ENCODE assay signal across 21 cellular contexts in genomic region chr1:74780600-74780999, GRCh38.
"Had no signal": no experiment of that assay in that cellular context is flagged by ENCODE, and none has a peak within 500 bp of the region (broad histone marks: within the 10 kb centered on the region; RNA-seq: fewer than 3 reads in every experiment).

No MANE protein-coding gene starts in this region.

- FAIRE-seq: bronchial epithelial cell, kidney, TTC549 had no signal

- H3K4me1 ChIP-seq: colonic mucosa, esophagus squamous epithelium, gastrocnemius medialis, spleen, tibial artery had no signal

- H3K36me3 ChIP-seq: colonic mucosa, esophagus squamous epithelium, gastrocnemius medialis, spleen, tibial artery, WERI-Rb-1 had no signal

- H3K9me3 Mint-ChIP-seq: activated naive CD4-positive, alpha-beta T cell treated with anti-CD3 and anti-CD28 coated beads, Interleukin-2, amount 50 U/mL, for 72 hours; naive thymus-derived CD4-positive, alpha-beta T cell had no signal

- H3K4me3 ChIP-seq: colonic mucosa, dorsolateral prefrontal cortex, esophagus squamous epithelium, gastrocnemius medialis, lung, spleen, tibial artery had no signal

- H3K9me3 ChIP-seq: colonic mucosa, esophagus squamous epithelium, gastrocnemius medialis, spleen, tibial artery had no signal

- H3K36me3 Mint-ChIP-seq: activated naive CD4-positive, alpha-beta T cell treated with anti-CD3 and anti-CD28 coated beads, Interleukin-2, amount 50 U/mL, for 72 hours; naive thymus-derived CD4-positive, alpha-beta T cell had no signal

- DNase-seq: activated CD4-positive, alpha-beta T cell treated with anti-CD3 and anti-CD28 coated beads for 1 hour; activated CD4-positive, alpha-beta T cell treated with anti-CD3 and anti-CD28 coated beads, Interleukin-2, amount 50 U/mL, for 1 hour; activated CD8-positive, alpha-beta T cell treated with anti-CD3 and anti-CD28 coated beads, Interleukin-2, amount 10 ng/mL, durations not matched to agents 7 days and 5 days; aorta; colonic mucosa; dorsolateral prefrontal cortex; esophagus squamous epithelium; gastrocnemius medialis; hippocampal formation; kidney; naive thymus-derived CD4-positive, alpha-beta T cell; spleen; stimulated activated CD4-positive, alpha-beta T cell treated with anti-CD3 and anti-CD28 coated beads, Interleukin-4, amount 100 ng/mL, for 24 hours; stimulated activated naive CD8-positive, alpha-beta T cell treated with anti-CD3 and anti-CD28 coated beads, Interleukin-15, Interleukin-2, amounts not matched to agents 100 U/mL and 50 U/mL, for 24 hours; tibial artery; WERI-Rb-1 had no signal

- H3K27ac ChIP-seq: colonic mucosa, dorsolateral prefrontal cortex, esophagus squamous epithelium, gastrocnemius medialis, spleen, tibial artery, WERI-Rb-1 had no signal

- H3K27me3 ChIP-seq: colonic mucosa, gastrocnemius medialis, tibial artery had no signal

- H3K4me1 Mint-ChIP-seq: naive thymus-derived CD4-positive, alpha-beta T cell had no signal

- H3K4me3 Mint-ChIP-seq: activated CD8-positive, alpha-beta T cell treated with anti-CD3 and anti-CD28 coated beads, Interleukin-2, amount 10 ng/mL, durations not matched to agents 7 days and 5 days; naive thymus-derived CD4-positive, alpha-beta T cell had no signal

- ATAC-seq: activated CD8-positive, alpha-beta T cell treated with anti-CD3 and anti-CD28 coated beads, Interleukin-2, amount 10 ng/mL, durations not matched to agents 7 days and 5 days; activated naive CD4-positive, alpha-beta T cell treated with anti-CD3 and anti-CD28 coated beads, Interleukin-2, amount 50 U/mL, for 72 hours; gastrocnemius medialis; left lobe of liver; naive thymus-derived CD4-positive, alpha-beta T cell; stimulated activated naive CD8-positive, alpha-beta T cell treated with anti-CD3 and anti-CD28 coated beads, Interleukin-15, Interleukin-2, amounts not matched to agents 100 U/mL and 50 U/mL, for 24 hours had no signal
